1 cellular context compared by ENCODE assay signal in genomic region chr17:43014020-43014615, GRCh38.
TF ChIP-seq lines count a peak whose summit lies in the region.

No MANE protein-coding gene starts in this region.

TF ChIP-seq in HepG2, 621 proteins besides CTCF, POLR2A, EP300 and RAD21 (continued from another document):
- TF ChIP-seq ZNF276 (CRISPR knock-in tag; IDR thresholded peaks at IDR 0.05; ENCODE audit: low read depth) (no peak), PLRG1 (conservative IDR thresholded peaks at IDR 0.05) (no peak), ADNP (CRISPR knock-in tag; IDR thresholded peaks at IDR 0.05) (no peak), KMT2A (CRISPR knock-in tag; IDR thresholded peaks at IDR 0.05) (no peak), ZNF20 (CRISPR knock-in tag; IDR thresholded peaks at IDR 0.05) (no peak), ARID2 (CRISPR knock-in tag; IDR thresholded peaks at IDR 0.05; ENCODE audit: borderline replicate concordance) (no peak), SAP130 (CRISPR knock-in tag; IDR thresholded peaks at IDR 0.05; ENCODE audit: low read depth) (no peak), NCOA2 (CRISPR knock-in tag; IDR thresholded peaks at IDR 0.05) (no peak), IRF2 (CRISPR knock-in tag; IDR thresholded peaks at IDR 0.05) (no peak), ZSCAN9 (CRISPR knock-in tag; IDR thresholded peaks at IDR 0.05; ENCODE audit: borderline replicate concordance) (no peak), SMYD3 (CRISPR knock-in tag; IDR thresholded peaks at IDR 0.05) (no peak), ZBTB37 (CRISPR knock-in tag; IDR thresholded peaks at IDR 0.05) (no peak), SRF (IDR thresholded peaks at IDR 0.05; ENCODE audit: low read depth, low read length) (no peak), JUN (CRISPR knock-in tag; IDR thresholded peaks at IDR 0.05) (no peak), ZNF382 (CRISPR knock-in tag; IDR thresholded peaks at IDR 0.05; ENCODE audit: borderline replicate concordance) (no peak), FOXP1 (IDR thresholded peaks at IDR 0.05) (no peak), FOXP1 (CRISPR knock-in tag; IDR thresholded peaks at IDR 0.05) (no peak), KDM4B (CRISPR knock-in tag; IDR thresholded peaks at IDR 0.05) (no peak), SMARCE1 (IDR thresholded peaks at IDR 0.05; ENCODE audit: borderline replicate concordance) (no peak), YY1 (IDR thresholded peaks at IDR 0.05; ENCODE audit: insufficient read depth, insufficient replicate concordance, low read depth, low read length) (no peak), CCDC6 (CRISPR knock-in tag; IDR thresholded peaks at IDR 0.05) (no peak), MAFF (IDR thresholded peaks at IDR 0.05; ENCODE audit: low read depth, low read length) (no peak)
